12 cellular contexts compared by ENCODE assay signal in the genomic region with DNA sequence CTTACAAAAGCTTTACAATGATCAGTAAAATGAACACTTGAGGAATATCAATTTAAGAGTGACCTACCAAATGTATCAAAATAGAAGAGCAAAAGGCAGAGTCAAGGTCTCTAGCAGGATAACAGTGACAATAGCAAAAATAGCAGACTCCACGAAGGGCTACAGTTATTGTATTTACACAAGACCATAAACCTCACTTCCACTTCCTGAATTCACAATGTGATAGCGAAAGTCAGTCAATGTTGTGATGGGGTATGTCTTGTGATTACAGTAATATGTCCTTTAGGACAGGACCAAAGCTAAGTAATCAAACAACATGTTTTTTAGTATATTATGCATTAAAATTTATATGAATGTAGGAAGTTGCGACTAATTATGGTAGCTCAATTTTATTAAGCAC.
DNase-seq lines count a peak whose midpoint lies in the region; ATAC-seq and TF ChIP-seq lines count a peak whose summit lies in the region.
"Had no signal": no experiment of that assay in that cellular context is flagged by ENCODE, and none has a peak within 500 bp of the region (broad histone marks: within the 10 kb centered on the region; RNA-seq: fewer than 3 reads in every experiment).

No MANE protein-coding gene starts in this region.

- H3K36me3 ChIP-seq in MM.1S (replicated peaks; ENCODE audit: insufficient read depth, low read length), result no peaks in the 10 kb centered on the region

- H2AFZ ChIP-seq in MM.1S (ENCODE audit: low read length), result peak overlapping the region; percentile 47

- H3K27me3 ChIP-seq in MM.1S (replicated peaks; ENCODE audit: insufficient read depth, low read length), result no peaks in the 10 kb centered on the region

- no peaks in the 10 kb centered on the region for H3K9me3 ChIP-seq in MM.1S (replicated peaks; ENCODE audit: insufficient read depth, low read length)

- peak overlapping the region; percentile 13; the same call in 1 of the 2 replicates for H3K4me3 ChIP-seq in MM.1S (ENCODE audit: low read length)

- H4K20me1 ChIP-seq in MM.1S (ENCODE audit: insufficient read depth, low read length), result no peaks in the 10 kb centered on the region

- TF ChIP-seq CTCF in MM.1S (IDR thresholded peaks at IDR 0.05; ENCODE audit: low read length), result no peak

- peak overlapping the region; percentile 29 for H3K4me2 ChIP-seq in MM.1S (ENCODE audit: low read depth, low read length)

- H3K9ac ChIP-seq in MM.1S (ENCODE audit: low read length), result peak overlapping the region; percentile 12; the same call in 1 of the 2 replicates

- no peaks in the 10 kb centered on the region for H3K9me2 ChIP-seq in MM.1S (replicated peaks; ENCODE audit: insufficient read depth, low read length)

- H3K27ac ChIP-seq in MM.1S (ENCODE audit: low read length), result peak overlapping the region; percentile 45; the same call in 1 of the 2 replicates

- 0 out of 2 replicates have a peak, but pooled peaks cover 5% of the 10 kb centered on the region for H3F3A ChIP-seq in MM.1S (ENCODE audit: insufficient read depth, low read length)

- H3K4me1 ChIP-seq in MM.1S (ENCODE audit: low read length), result peaks cover 10% of the 10 kb centered on the region; the same call in 1 of the 2 replicates

- H3K79me2 ChIP-seq in MM.1S (ENCODE audit: low read length), result no peaks in the 10 kb centered on the region

- DNase-seq in MM.1S (peak; percentile 73), SW480 (ENCODE audit: low spot score) (no peak), LoVo (ENCODE audit: low spot score) (no peak), NCI-H524 (lab: John Stamatoyannopoulos, UW) (no peak)
- no peak for DNase-seq in stimulated activated CD4-positive, alpha-beta T cell treated with anti-CD3 and anti-CD28 coated beads, Interleukin-2, amount 100 ng/mL, for 48 hours
- DNase-seq: hypothalamus, mesendoderm, NCI-H2081, posterior cingulate gyrus had no signal

- ATAC-seq in GM18498 (IDR thresholded peaks at IDR 0.05; ENCODE audit: unreplicated experiment) (peak; percentile 97), GM19468 (IDR thresholded peaks at IDR 0.05; ENCODE audit: extremely low read depth, unreplicated experiment) (peak; percentile 90), HG02938 (IDR thresholded peaks at IDR 0.05; ENCODE audit: unreplicated experiment) (peak; percentile 98)
